ENCODE assay signal across 1 cellular context in the genomic region with DNA sequence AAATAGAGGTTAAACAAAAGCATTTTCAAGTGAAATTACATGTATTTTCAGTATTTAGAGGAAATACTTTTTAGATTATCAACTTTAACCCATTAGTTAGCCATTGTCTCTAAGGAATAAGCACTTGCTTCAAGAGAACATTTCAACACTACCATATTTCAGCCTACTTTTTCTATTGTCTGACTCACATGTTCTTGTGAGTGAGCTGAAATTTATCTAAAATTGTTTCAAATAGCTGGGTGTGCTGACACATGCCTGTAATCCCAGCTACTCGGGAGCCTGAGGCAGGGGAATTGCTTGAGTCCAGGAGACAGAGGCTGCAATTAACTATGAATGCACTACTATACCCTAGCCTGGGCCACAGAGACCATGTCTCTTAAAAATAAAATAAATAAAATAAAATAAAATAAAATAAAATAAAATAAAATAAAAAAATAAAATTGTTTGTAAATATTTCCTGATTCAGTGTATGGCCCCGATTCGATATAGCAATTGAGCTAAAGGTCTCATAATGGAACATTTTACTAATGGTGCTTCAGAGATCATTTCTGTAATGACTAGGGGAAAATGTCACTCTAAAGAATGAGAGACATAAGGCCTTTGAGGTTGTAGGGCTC.
TF ChIP-seq lines count a peak whose summit lies in the region.

No MANE protein-coding gene starts in this region.

TF ChIP-seq in neural cell, 6 proteins besides CTCF, POLR2A, EP300 and RAD21 (continued from another document):
- no peak for TF ChIP-seq MXI1 (conservative IDR thresholded peaks at IDR 0.05; ENCODE audit: poor library complexity, severe bottlenecking)
